ENCODE assay signal across 1 cellular context in the genomic region with DNA sequence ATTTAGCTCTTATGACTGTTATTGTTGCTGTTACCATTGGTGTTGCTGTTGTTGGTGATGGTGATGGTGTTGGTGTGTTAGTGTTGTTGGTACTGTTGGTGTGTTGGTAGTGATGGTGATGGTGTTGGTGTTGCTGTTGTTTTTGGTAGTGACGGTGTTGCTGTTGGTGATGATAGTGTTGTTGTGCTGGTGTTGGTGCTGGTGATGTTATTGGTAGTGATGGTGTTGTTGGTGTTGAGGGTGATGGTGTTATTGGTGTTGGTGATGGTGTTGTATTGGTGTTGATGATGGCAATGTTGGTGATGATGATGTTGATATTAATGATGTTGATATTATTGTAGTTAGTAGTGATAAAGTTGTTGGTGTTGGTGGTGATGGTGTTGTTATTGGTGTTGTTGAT.
TF ChIP-seq lines count a peak whose summit lies in the region.

No MANE protein-coding gene starts in this region.

TF ChIP-seq in HEK293, 187 proteins besides CTCF, POLR2A, EP300 and RAD21 (continued from another document and continues in another):
- TF ChIP-seq, protein P1, sequence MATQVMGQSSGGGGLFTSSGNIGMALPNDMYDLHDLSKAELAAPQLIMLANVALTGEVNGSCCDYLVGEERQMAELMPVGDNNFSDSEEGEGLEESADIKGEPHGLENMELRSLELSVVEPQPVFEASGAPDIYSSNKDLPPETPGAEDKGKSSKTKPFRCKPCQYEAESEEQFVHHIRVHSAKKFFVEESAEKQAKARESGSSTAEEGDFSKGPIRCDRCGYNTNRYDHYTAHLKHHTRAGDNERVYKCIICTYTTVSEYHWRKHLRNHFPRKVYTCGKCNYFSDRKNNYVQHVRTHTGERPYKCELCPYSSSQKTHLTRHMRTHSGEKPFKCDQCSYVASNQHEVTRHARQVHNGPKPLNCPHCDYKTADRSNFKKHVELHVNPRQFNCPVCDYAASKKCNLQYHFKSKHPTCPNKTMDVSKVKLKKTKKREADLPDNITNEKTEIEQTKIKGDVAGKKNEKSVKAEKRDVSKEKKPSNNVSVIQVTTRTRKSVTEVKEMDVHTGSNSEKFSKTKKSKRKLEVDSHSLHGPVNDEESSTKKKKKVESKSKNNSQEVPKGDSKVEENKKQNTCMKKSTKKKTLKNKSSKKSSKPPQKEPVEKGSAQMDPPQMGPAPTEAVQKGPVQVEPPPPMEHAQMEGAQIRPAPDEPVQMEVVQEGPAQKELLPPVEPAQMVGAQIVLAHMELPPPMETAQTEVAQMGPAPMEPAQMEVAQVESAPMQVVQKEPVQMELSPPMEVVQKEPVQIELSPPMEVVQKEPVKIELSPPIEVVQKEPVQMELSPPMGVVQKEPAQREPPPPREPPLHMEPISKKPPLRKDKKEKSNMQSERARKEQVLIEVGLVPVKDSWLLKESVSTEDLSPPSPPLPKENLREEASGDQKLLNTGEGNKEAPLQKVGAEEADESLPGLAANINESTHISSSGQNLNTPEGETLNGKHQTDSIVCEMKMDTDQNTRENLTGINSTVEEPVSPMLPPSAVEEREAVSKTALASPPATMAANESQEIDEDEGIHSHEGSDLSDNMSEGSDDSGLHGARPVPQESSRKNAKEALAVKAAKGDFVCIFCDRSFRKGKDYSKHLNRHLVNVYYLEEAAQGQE (tag by site-specific recombination; IDR thresholded peaks at IDR 0.05): no peak
- TF ChIP-seq ZNF664 (tag by site-specific recombination; IDR thresholded peaks at IDR 0.05) (no peak), ZIC2 (tag by site-specific recombination; IDR thresholded peaks at IDR 0.05) (no peak), MZF1 (tag by site-specific recombination; IDR thresholded peaks at IDR 0.05; ENCODE audit: borderline replicate concordance) (no peak), ZNF792 (tag by site-specific recombination; IDR thresholded peaks at IDR 0.05) (0 out of 2 replicates have a peak, but pooled peaks have one; percentile 30), ZNF558 (tag by site-specific recombination; IDR thresholded peaks at IDR 0.05) (no peak), ZNF404 (tag by site-specific recombination; IDR thresholded peaks at IDR 0.05) (no peak), ZNF174 (tag by site-specific recombination; IDR thresholded peaks at IDR 0.05) (no peak), ZNF530 (tag by site-specific recombination; IDR thresholded peaks at IDR 0.05; ENCODE audit: low read depth) (no peak), ELK4 (IDR thresholded peaks at IDR 0.05; ENCODE audit: borderline replicate concordance, low read depth, low read length) (no peak), ZFHX2 (tag by site-specific recombination; conservative IDR thresholded peaks at IDR 0.05) (no peak), ZNF423 (tag by site-specific recombination; IDR thresholded peaks at IDR 0.05) (no peak), ZNF133 (tag by site-specific recombination; IDR thresholded peaks at IDR 0.05) (peak; percentile 46; the same call in 1 of the 2 replicates), ZNF654 (tag by site-specific recombination; IDR thresholded peaks at IDR 0.05; ENCODE audit: low read depth) (no peak), ZNF658 (tag by site-specific recombination; IDR thresholded peaks at IDR 0.05) (no peak), EGR2 (tag by site-specific recombination; IDR thresholded peaks at IDR 0.05; ENCODE audit: low read depth) (no peak), ZNF19 (tag by site-specific recombination; IDR thresholded peaks at IDR 0.05; ENCODE audit: low read depth) (no peak), PRDM1 (tag by site-specific recombination; IDR thresholded peaks at IDR 0.05) (no peak), FEZF1 (tag by site-specific recombination; IDR thresholded peaks at IDR 0.05) (no peak), ZBTB7A (tag by site-specific recombination; IDR thresholded peaks at IDR 0.05; ENCODE audit: low read depth) (no peak), HOXC10 (CRISPR knock-in tag; IDR thresholded peaks at IDR 0.05) (no peak), ZNF433 (tag by site-specific recombination; IDR thresholded peaks at IDR 0.05; ENCODE audit: low read depth) (no peak), ZNF548 (tag by site-specific recombination; IDR thresholded peaks at IDR 0.05) (no peak), ZNF341 (tag by site-specific recombination; IDR thresholded peaks at IDR 0.05; ENCODE audit: low read depth) (no peak), ZNF311 (tag by site-specific recombination; IDR thresholded peaks at IDR 0.05; ENCODE audit: borderline replicate concordance) (peak; percentile 82; the same call in 1 of the 2 replicates), GLI2 (tag by site-specific recombination; IDR thresholded peaks at IDR 0.05; ENCODE audit: borderline replicate concordance, low read depth) (no peak), ZNF621 (tag by site-specific recombination; IDR thresholded peaks at IDR 0.05) (peak; percentile 82; the same call in 1 of the 2 replicates), ZNF561 (tag by site-specific recombination; IDR thresholded peaks at IDR 0.05; ENCODE audit: borderline replicate concordance) (no peak), ZNF223 (tag by site-specific recombination; IDR thresholded peaks at IDR 0.05) (no peak), ZBTB1 (tag by site-specific recombination; IDR thresholded peaks at IDR 0.05) (no peak), KLF16 (tag by site-specific recombination; IDR thresholded peaks at IDR 0.05) (no peak)
- TF ChIP-seq, protein P2, sequence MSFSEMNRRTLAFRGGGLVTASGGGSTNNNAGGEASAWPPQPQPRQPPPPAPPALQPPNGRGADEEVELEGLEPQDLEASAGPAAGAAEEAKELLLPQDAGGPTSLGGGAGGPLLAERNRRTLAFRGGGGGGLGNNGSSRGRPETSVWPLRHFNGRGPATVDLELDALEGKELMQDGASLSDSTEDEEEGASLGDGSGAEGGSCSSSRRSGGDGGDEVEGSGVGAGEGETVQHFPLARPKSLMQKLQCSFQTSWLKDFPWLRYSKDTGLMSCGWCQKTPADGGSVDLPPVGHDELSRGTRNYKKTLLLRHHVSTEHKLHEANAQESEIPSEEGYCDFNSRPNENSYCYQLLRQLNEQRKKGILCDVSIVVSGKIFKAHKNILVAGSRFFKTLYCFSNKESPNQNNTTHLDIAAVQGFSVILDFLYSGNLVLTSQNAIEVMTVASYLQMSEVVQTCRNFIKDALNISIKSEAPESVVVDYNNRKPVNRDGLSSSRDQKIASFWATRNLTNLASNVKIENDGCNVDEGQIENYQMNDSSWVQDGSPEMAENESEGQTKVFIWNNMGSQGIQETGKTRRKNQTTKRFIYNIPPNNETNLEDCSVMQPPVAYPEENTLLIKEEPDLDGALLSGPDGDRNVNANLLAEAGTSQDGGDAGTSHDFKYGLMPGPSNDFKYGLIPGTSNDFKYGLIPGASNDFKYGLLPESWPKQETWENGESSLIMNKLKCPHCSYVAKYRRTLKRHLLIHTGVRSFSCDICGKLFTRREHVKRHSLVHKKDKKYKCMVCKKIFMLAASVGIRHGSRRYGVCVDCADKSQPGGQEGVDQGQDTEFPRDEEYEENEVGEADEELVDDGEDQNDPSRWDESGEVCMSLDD (tag by site-specific recombination; IDR thresholded peaks at IDR 0.05): no peak
- TF ChIP-seq, protein P3, sequence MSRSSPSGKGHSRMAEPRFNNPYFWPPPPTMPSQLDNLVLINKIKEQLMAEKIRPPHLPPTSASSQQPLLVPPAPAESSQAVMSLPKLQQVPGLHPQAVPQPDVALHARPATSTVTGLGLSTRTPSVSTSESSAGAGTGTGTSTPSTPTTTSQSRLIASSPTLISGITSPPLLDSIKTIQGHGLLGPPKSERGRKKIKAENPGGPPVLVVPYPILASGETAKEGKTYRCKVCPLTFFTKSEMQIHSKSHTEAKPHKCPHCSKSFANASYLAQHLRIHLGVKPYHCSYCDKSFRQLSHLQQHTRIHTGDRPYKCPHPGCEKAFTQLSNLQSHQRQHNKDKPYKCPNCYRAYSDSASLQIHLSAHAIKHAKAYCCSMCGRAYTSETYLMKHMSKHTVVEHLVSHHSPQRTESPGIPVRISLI (tag by site-specific recombination; IDR thresholded peaks at IDR 0.05): no peak
- TF ChIP-seq, protein P4, sequence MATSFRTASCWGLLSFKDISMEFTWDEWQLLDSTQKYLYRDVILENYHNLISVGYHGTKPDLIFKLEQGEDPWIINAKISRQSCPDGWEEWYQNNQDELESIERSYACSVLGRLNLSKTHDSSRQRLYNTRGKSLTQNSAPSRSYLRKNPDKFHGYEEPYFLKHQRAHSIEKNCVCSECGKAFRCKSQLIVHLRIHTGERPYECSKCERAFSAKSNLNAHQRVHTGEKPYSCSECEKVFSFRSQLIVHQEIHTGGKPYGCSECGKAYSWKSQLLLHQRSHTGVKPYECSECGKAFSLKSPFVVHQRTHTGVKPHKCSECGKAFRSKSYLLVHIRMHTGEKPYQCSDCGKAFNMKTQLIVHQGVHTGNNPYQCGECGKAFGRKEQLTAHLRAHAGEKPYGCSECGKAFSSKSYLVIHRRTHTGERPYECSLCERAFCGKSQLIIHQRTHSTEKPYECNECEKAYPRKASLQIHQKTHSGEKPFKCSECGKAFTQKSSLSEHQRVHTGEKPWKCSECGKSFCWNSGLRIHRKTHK (tag by site-specific recombination; IDR thresholded peaks at IDR 0.05): no peak
- TF ChIP-seq, protein P5, sequence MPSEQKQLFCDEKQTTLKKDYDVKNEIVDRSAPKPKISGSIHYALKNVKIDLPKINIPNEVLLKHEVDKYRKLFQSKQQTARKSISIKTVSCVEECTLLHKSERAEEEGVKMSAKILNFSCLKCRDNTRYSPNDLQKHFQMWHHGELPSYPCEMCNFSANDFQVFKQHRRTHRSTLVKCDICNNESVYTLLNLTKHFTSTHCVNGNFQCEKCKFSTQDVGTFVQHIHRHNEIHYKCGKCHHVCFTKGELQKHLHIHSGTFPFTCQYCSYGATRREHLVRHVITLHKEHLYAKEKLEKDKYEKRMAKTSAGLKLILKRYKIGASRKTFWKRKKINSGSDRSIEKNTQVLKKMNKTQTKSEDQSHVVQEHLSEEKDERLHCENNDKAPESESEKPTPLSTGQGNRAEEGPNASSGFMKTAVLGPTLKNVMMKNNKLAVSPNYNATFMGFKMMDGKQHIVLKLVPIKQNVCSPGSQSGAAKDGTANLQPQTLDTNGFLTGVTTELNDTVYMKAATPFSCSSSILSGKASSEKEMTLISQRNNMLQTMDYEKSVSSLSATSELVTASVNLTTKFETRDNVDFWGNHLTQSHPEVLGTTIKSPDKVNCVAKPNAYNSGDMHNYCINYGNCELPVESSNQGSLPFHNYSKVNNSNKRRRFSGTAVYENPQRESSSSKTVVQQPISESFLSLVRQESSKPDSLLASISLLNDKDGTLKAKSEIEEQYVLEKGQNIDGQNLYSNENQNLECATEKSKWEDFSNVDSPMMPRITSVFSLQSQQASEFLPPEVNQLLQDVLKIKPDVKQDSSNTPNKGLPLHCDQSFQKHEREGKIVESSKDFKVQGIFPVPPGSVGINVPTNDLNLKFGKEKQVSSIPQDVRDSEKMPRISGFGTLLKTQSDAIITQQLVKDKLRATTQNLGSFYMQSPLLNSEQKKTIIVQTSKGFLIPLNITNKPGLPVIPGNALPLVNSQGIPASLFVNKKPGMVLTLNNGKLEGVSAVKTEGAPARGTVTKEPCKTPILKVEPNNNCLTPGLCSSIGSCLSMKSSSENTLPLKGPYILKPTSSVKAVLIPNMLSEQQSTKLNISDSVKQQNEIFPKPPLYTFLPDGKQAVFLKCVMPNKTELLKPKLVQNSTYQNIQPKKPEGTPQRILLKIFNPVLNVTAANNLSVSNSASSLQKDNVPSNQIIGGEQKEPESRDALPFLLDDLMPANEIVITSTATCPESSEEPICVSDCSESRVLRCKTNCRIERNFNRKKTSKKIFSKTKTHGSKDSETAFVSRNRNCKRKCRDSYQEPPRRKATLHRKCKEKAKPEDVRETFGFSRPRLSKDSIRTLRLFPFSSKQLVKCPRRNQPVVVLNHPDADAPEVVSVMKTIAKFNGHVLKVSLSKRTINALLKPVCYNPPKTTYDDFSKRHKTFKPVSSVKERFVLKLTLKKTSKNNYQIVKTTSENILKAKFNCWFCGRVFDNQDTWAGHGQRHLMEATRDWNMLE (tag by site-specific recombination; conservative IDR thresholded peaks at IDR 0.05; ENCODE audit: low read depth): no peak
- TF ChIP-seq, protein P6, sequence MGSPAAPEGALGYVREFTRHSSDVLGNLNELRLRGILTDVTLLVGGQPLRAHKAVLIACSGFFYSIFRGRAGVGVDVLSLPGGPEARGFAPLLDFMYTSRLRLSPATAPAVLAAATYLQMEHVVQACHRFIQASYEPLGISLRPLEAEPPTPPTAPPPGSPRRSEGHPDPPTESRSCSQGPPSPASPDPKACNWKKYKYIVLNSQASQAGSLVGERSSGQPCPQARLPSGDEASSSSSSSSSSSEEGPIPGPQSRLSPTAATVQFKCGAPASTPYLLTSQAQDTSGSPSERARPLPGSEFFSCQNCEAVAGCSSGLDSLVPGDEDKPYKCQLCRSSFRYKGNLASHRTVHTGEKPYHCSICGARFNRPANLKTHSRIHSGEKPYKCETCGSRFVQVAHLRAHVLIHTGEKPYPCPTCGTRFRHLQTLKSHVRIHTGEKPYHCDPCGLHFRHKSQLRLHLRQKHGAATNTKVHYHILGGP (tag by site-specific recombination; IDR thresholded peaks at IDR 0.05): peak; percentile 47; the same call in 1 of the 2 replicates
